24 cellular contexts compared by ENCODE assay signal in the genomic region with DNA sequence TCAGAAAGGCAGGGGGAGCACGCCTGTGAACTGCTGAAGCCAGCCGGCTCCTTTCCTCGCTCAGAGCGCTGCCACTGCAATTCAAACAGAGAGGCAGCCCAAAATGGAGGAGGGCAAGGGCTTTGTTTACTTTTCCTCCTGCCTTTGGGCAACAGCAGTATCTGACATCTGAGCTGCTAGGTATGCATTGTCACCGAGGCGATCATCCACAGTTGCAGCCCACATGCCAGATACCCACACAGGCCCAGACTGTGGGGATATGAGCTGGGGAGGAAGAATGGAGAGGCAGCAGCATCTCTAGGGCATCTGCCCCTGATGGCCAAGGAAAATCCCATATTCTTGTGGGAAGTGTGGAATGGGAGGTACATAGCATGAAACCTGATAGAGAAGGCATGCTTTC.
"Had no signal": no experiment of that assay in that cellular context is flagged by ENCODE, and none has a peak within 500 bp of the region (broad histone marks: within the 10 kb centered on the region; RNA-seq: fewer than 3 reads in every experiment).

No MANE protein-coding gene starts in this region.

- H3K27ac Mint-ChIP-seq: activated naive CD8-positive, alpha-beta T cell treated with anti-CD3 and anti-CD28 coated beads, Interleukin-2, amount 10 ng/mL, durations not matched to agents 7 days and 5 days; effector memory CD8-positive, alpha-beta T cell; naive thymus-derived CD4-positive, alpha-beta T cell had no signal

- DNase-seq: activated CD4-positive, alpha-beta T cell treated with anti-CD3 and anti-CD28 coated beads for 1 hour; activated naive CD4-positive, alpha-beta T cell treated with Interleukin-2 at 50 U/mL for 16 hours; activated naive CD8-positive, alpha-beta T cell treated with anti-CD3 and anti-CD28 coated beads, Interleukin-2, amount 10 ng/mL, durations not matched to agents 7 days and 5 days; activated T-cell treated with anti-CD3 and anti-CD28 coated beads, Interleukin-2, amount 50 U/mL, for 48 hours; amniotic stem cell; effector memory CD8-positive, alpha-beta T cell; esophagus squamous epithelium; head of caudate nucleus; hypothalamus; left cardiac atrium; lower lobe of right lung; naive thymus-derived CD4-positive, alpha-beta T cell; right lobe of liver; stimulated activated CD4-positive, alpha-beta T cell treated with anti-CD3 and anti-CD28 coated beads, Interleukin-1b, Interleukin-23, amount 100 ng/mL, for 48 hours; stomach; T-helper 1 cell; WERI-Rb-1 had no signal

- H3K4me1 Mint-ChIP-seq: activated naive CD8-positive, alpha-beta T cell treated with anti-CD3 and anti-CD28 coated beads, Interleukin-2, amount 10 ng/mL, durations not matched to agents 7 days and 5 days; central memory CD8-positive, alpha-beta T cell; naive thymus-derived CD4-positive, alpha-beta T cell had no signal

- H3K4me3 ChIP-seq: breast epithelium, esophagus squamous epithelium, gastroesophageal sphincter, lower lobe of right lung, right lobe of liver, skin epidermis, stomach, suprapubic skin, tibial nerve had no signal

- H3K9me3 Mint-ChIP-seq: activated naive CD8-positive, alpha-beta T cell treated with anti-CD3 and anti-CD28 coated beads, Interleukin-2, amount 10 ng/mL, durations not matched to agents 7 days and 5 days had no signal

- H3K9me3 ChIP-seq: esophagus squamous epithelium, gastroesophageal sphincter, lower lobe of right lung, neutrophil, right lobe of liver, stomach, suprapubic skin, tibial nerve had no signal

- H3K27me3 ChIP-seq: breast epithelium, gastroesophageal sphincter, neutrophil, right lobe of liver, stomach, suprapubic skin, tibial nerve had no signal

- H3K27ac ChIP-seq: breast epithelium, esophagus squamous epithelium, gastroesophageal sphincter, lower lobe of right lung, neutrophil, right lobe of liver, skin epidermis, stomach, suprapubic skin, tibial nerve, WERI-Rb-1 had no signal

- H3K36me3 Mint-ChIP-seq: activated naive CD8-positive, alpha-beta T cell treated with anti-CD3 and anti-CD28 coated beads, Interleukin-2, amount 10 ng/mL, durations not matched to agents 7 days and 5 days had no signal

- H3K4me3 Mint-ChIP-seq: activated naive CD8-positive, alpha-beta T cell treated with anti-CD3 and anti-CD28 coated beads, Interleukin-2, amount 10 ng/mL, durations not matched to agents 7 days and 5 days; central memory CD8-positive, alpha-beta T cell; effector memory CD8-positive, alpha-beta T cell; naive thymus-derived CD4-positive, alpha-beta T cell had no signal

- H3K4me1 ChIP-seq: breast epithelium, esophagus squamous epithelium, gastroesophageal sphincter, lower lobe of right lung, right lobe of liver, stomach, suprapubic skin, tibial nerve had no signal

- ATAC-seq: effector memory CD8-positive, alpha-beta T cell; gastroesophageal sphincter; left cardiac atrium; lower lobe of right lung; naive thymus-derived CD4-positive, alpha-beta T cell; right lobe of liver had no signal

- H3K36me3 ChIP-seq: breast epithelium, esophagus squamous epithelium, gastroesophageal sphincter, lower lobe of right lung, neutrophil, right lobe of liver, stomach, suprapubic skin, tibial nerve, WERI-Rb-1 had no signal
